In the genomic region with DNA sequence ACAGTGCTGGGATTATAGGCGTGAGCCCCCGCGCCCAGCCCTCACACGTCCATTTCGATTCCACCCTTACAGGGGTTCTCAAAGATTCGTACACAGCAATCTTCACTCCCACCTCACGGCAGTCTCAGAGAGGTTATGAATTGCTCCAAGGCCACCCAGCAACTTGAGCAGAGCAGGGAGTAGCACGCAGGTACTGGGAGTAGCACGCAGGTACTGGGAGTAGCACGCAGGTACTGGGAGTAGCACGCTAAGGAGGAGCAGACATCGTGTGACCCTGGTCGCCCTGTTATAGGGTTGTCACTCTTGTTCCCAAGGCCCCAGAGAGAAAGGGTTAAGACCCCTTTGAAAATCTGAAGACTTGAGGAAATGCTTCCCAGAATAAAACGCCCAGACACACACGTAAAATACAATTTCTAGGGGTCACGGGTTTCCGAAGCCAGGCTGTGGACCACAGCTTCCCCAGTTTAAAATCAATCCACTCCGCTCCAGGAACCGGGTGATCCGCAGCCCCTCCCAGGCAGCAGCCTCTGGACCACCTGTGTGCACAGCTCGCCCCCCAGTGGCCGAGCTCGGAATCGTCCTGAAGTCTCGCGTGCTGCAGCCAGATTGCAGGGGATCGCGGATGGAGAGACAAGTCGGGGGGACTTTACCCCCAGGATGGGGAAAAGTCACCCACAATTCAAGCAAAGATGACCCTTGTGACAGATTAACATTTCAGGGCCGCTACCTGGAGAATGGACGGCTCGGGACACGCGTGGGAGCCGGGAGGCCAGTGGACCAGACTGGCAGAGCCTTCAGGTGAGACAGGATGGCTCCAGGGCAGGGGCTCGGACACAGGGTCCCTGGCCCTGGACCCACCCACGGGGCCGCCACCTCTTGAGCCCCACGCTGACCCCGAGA, we compare ENCODE assay signal across 8 cellular contexts.
DNase-seq lines count a peak whose midpoint lies in the region; ATAC-seq and TF ChIP-seq lines count a peak whose summit lies in the region.

No MANE protein-coding gene starts in this region.

- DNase-seq in DMS 273 treated with DMSO at 0.1 percent for 48 hours (lab: John Stamatoyannopoulos, UW) (peak; percentile 30), Peyer's patch (peak; percentile 84 to 93 (median 89)), activated T-helper 1 cell treated with Interleukin-2 at 50 U/mL for 16 hours (ENCODE audit: low read depth) (peak; percentile 59), fibroblast of pulmonary artery (ENCODE audit: low read depth) (peak; percentile 74), neuronal stem cell (ENCODE audit: low spot score) (peak; percentile 78), superior temporal gyrus (ENCODE audit: extremely low spot score) (peak; percentile 94)

- H3K9ac ChIP-seq in KMS-11, result no peak overlapping the region
- peak overlapping the region; percentile 2 for H3K9ac ChIP-seq in neuronal stem cell (ENCODE audit: low read depth, low read length, poor library complexity)

- H3K4me2 ChIP-seq in KMS-11, result peak overlapping the region; percentile 26
- peak overlapping the region; percentile 37 for H3K4me2 ChIP-seq in neuronal stem cell (ENCODE audit: insufficient read depth, low read length, poor library complexity, severe bottlenecking)

- H4K91ac ChIP-seq in neuronal stem cell (ENCODE audit: low read depth, low read length, poor library complexity), result no peak overlapping the region

- H3K4ac ChIP-seq in neuronal stem cell (ENCODE audit: low read length), result peak overlapping the region; percentile 6

- H3K18ac ChIP-seq in neuronal stem cell (ENCODE audit: low read length), result peak overlapping the region; percentile 94

- H4K20me1 ChIP-seq in KMS-11 (ENCODE audit: insufficient read depth), result no peaks in the 10 kb centered on the region

- H2BK120ac ChIP-seq in neuronal stem cell (ENCODE audit: low read depth, low read length), result no peak overlapping the region

- WGBS in neuronal stem cell (ENCODE audit: extremely low coverage in 2 of 2, insufficient read length in 2 of 2, insufficient replicate concordance in 1 of 2), 2 donors, result no CpG with 5 or more reads among the region's 40 CpGs

- no peak for ATAC-seq in HG02610 (IDR thresholded peaks at IDR 0.05; ENCODE audit: unreplicated experiment)

- peak overlapping the region; percentile 30 for H2BK15ac ChIP-seq in neuronal stem cell (ENCODE audit: low read length)

- H3K4me1 ChIP-seq in KMS-11 (ENCODE audit: low read depth, poor library complexity, severe bottlenecking) (peaks cover 54% of the 10 kb centered on the region), Peyer's patch (peaks cover 0 to 6% (median 5%) of the 10 kb centered on the region in 4 donors), neuronal stem cell (ENCODE audit: control insufficient read depth in 2 of 2, insufficient read depth in 1 of 2, low read depth in 1 of 2, low read length in 2 of 2) (peaks cover 0 to 3% of the 10 kb centered on the region in 2 donors)

- H3K79me1 ChIP-seq in neuronal stem cell (ENCODE audit: low read depth, low read length), result no peaks in the 10 kb centered on the region

- no peak overlapping the region for H3K4me3 ChIP-seq in KMS-11 (IDR thresholded peaks at IDR 0.05; ENCODE audit: insufficient read depth, low read depth, low read length)
- H3K4me3 ChIP-seq in Peyer's patch, result no peak overlapping the region
- H3K4me3 ChIP-seq in fibroblast of pulmonary artery (replicated peaks; ENCODE audit: low read depth, low read length), result no peak overlapping the region
- H3K4me3 ChIP-seq in neuronal stem cell (ENCODE audit: low read length in 2 of 2), result no peak overlapping the region

- H3K27ac ChIP-seq in KMS-11 (no peak overlapping the region), Peyer's patch (no peak overlapping the region), neuronal stem cell (replicated peaks; ENCODE audit: low read length) (no peak overlapping the region)

- H3K79me2 ChIP-seq in KMS-11 (ENCODE audit: insufficient read depth, low read depth), result no peaks in the 10 kb centered on the region

- peak overlapping the region; percentile 71 for H2BK5ac ChIP-seq in neuronal stem cell (ENCODE audit: low read length)

- H3K14ac ChIP-seq in neuronal stem cell (ENCODE audit: low read length), result no peak overlapping the region

- H3K27me3 ChIP-seq in KMS-11 (ENCODE audit: insufficient read depth, low read depth) (no peaks in the 10 kb centered on the region), Peyer's patch (no peaks in the 10 kb centered on the region), neuronal stem cell (ENCODE audit: control insufficient read depth in 3 of 3, insufficient read depth in 3 of 3, low read depth in 1 of 3, low read length in 3 of 3) (no peaks in the 10 kb centered on the region)

- peak overlapping the region; percentile 14 for H2BK12ac ChIP-seq in neuronal stem cell (ENCODE audit: low read length)

- TF ChIP-seq POLR2A in Peyer's patch (IDR thresholded peaks at IDR 0.05), result no peak

- H2AFZ ChIP-seq in KMS-11 (ENCODE audit: low read depth), result peak overlapping the region; percentile 4; the same call in 1 of the 2 replicates
- peak overlapping the region; percentile 82 for H2AFZ ChIP-seq in neuronal stem cell (ENCODE audit: low read length)

- H3K23ac ChIP-seq in neuronal stem cell (ENCODE audit: low read depth, low read length, poor library complexity), result peak overlapping the region; percentile 44

- H4K8ac ChIP-seq in neuronal stem cell (ENCODE audit: low read depth, low read length), result no peak overlapping the region

- H3K36me3 ChIP-seq in KMS-11 (ENCODE audit: insufficient read depth) (no peaks in the 10 kb centered on the region), Peyer's patch (no peaks in the 10 kb centered on the region), neuronal stem cell (replicated peaks in 1 of 2; ENCODE audit: control insufficient read depth in 2 of 2, insufficient read depth in 2 of 2, low read length in 2 of 2) (no peaks in the 10 kb centered on the region)

- H2AK5ac ChIP-seq in neuronal stem cell (ENCODE audit: low read depth, low read length), result peak overlapping the region; percentile 59

- no peaks in the 10 kb centered on the region for H3K9me3 ChIP-seq in Peyer's patch
- H3K9me3 ChIP-seq in neuronal stem cell (replicated peaks in 1 of 2; ENCODE audit: control insufficient read depth in 2 of 2, insufficient read depth in 1 of 2, low read depth in 1 of 2, low read length in 2 of 2), result peaks cover 0 to 9% of the 10 kb centered on the region in 2 donors

- TF ChIP-seq CTCF in KMS-11 (conservative IDR thresholded peaks at IDR 0.05; ENCODE audit: low read depth, low read length), result peak; percentile 89
- TF ChIP-seq CTCF in Peyer's patch (IDR thresholded peaks at IDR 0.05), result peak; percentile 90 to 98 (median 92)
- peak; percentile 93 for TF ChIP-seq CTCF in fibroblast of pulmonary artery (IDR thresholded peaks at IDR 0.05; ENCODE audit: low read length, missing control alignments)

Comparison
In these comparisons a context has a peak if more than half of its experiments do, and no peak if none do; other contexts are left out.
1. DNase-seq: peak in every context shown above with its lines; median percentile 94 in superior temporal gyrus; 89 in Peyer's patch; 78 in neuronal stem cell; 74 in fibroblast of pulmonary artery; 59 in activated T-helper 1 cell treated with Interleukin-2 at 50 U/mL for 16 hours; 30 in DMS 273 treated with DMSO at 0.1 percent for 48 hours.